ENCODE assay signal across 2 cellular contexts in the genomic region with DNA sequence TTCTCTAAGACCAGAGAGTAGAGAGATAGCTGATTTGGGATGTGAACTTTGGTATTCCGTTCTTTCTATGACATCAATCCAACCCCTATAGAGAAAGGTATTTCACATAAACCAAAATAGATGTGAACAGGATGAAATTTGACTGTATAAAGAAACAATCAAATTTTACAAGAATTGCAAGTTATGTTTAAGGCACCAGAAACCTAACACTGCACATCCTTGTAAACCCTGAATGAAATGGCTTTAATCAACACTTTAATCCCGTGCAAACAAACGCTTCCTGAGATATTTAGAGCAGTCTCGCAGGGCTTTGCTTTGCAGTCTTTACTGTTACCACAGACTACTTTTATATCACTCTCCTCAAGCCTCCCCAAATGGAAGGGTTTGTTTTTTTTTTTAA.
TF ChIP-seq lines count a peak whose summit lies in the region.

No MANE protein-coding gene starts in this region.

TF ChIP-seq in HEK293, 187 proteins besides CTCF, POLR2A, EP300 and RAD21 (continued from another document and continues in another):
- TF ChIP-seq, protein P1, sequence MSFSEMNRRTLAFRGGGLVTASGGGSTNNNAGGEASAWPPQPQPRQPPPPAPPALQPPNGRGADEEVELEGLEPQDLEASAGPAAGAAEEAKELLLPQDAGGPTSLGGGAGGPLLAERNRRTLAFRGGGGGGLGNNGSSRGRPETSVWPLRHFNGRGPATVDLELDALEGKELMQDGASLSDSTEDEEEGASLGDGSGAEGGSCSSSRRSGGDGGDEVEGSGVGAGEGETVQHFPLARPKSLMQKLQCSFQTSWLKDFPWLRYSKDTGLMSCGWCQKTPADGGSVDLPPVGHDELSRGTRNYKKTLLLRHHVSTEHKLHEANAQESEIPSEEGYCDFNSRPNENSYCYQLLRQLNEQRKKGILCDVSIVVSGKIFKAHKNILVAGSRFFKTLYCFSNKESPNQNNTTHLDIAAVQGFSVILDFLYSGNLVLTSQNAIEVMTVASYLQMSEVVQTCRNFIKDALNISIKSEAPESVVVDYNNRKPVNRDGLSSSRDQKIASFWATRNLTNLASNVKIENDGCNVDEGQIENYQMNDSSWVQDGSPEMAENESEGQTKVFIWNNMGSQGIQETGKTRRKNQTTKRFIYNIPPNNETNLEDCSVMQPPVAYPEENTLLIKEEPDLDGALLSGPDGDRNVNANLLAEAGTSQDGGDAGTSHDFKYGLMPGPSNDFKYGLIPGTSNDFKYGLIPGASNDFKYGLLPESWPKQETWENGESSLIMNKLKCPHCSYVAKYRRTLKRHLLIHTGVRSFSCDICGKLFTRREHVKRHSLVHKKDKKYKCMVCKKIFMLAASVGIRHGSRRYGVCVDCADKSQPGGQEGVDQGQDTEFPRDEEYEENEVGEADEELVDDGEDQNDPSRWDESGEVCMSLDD (tag by site-specific recombination; IDR thresholded peaks at IDR 0.05) = no peak
- TF ChIP-seq ZNF416 (tag by site-specific recombination; IDR thresholded peaks at IDR 0.05) (no peak), ZNF140 (tag by site-specific recombination; IDR thresholded peaks at IDR 0.05) (no peak), ZNF157 (tag by site-specific recombination; IDR thresholded peaks at IDR 0.05) (no peak), WT1 (tag by site-specific recombination; IDR thresholded peaks at IDR 0.05) (no peak), MZF1 (tag by site-specific recombination; IDR thresholded peaks at IDR 0.05; ENCODE audit: borderline replicate concordance) (no peak), ZNF792 (tag by site-specific recombination; IDR thresholded peaks at IDR 0.05) (no peak), ZNF596 (tag by site-specific recombination; IDR thresholded peaks at IDR 0.05) (0 out of 2 replicates have a peak, but pooled peaks have one; percentile 9), ZNF530 (tag by site-specific recombination; IDR thresholded peaks at IDR 0.05; ENCODE audit: low read depth) (no peak), FEZF1 (tag by site-specific recombination; IDR thresholded peaks at IDR 0.05) (peak; percentile 73; the same call in 1 of the 2 replicates), ZNF423 (tag by site-specific recombination; IDR thresholded peaks at IDR 0.05) (no peak), ZNF544 (tag by site-specific recombination; IDR thresholded peaks at IDR 0.05) (no peak), ZNF426 (tag by site-specific recombination; IDR thresholded peaks at IDR 0.05) (no peak), GLI4 (tag by site-specific recombination; IDR thresholded peaks at IDR 0.05) (no peak), ZSCAN30 (tag by site-specific recombination; IDR thresholded peaks at IDR 0.05) (no peak), KLF8 (tag by site-specific recombination; IDR thresholded peaks at IDR 0.05) (no peak), ZNF48 (tag by site-specific recombination; IDR thresholded peaks at IDR 0.05) (no peak), ZNF830 (tag by site-specific recombination; IDR thresholded peaks at IDR 0.05; ENCODE audit: low read depth) (no peak)
- TF ChIP-seq, protein P2, sequence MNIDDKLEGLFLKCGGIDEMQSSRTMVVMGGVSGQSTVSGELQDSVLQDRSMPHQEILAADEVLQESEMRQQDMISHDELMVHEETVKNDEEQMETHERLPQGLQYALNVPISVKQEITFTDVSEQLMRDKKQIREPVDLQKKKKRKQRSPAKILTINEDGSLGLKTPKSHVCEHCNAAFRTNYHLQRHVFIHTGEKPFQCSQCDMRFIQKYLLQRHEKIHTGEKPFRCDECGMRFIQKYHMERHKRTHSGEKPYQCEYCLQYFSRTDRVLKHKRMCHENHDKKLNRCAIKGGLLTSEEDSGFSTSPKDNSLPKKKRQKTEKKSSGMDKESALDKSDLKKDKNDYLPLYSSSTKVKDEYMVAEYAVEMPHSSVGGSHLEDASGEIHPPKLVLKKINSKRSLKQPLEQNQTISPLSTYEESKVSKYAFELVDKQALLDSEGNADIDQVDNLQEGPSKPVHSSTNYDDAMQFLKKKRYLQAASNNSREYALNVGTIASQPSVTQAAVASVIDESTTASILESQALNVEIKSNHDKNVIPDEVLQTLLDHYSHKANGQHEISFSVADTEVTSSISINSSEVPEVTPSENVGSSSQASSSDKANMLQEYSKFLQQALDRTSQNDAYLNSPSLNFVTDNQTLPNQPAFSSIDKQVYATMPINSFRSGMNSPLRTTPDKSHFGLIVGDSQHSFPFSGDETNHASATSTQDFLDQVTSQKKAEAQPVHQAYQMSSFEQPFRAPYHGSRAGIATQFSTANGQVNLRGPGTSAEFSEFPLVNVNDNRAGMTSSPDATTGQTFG (tag by site-specific recombination; IDR thresholded peaks at IDR 0.05; ENCODE audit: borderline replicate concordance) = no peak
- TF ChIP-seq, protein P3, sequence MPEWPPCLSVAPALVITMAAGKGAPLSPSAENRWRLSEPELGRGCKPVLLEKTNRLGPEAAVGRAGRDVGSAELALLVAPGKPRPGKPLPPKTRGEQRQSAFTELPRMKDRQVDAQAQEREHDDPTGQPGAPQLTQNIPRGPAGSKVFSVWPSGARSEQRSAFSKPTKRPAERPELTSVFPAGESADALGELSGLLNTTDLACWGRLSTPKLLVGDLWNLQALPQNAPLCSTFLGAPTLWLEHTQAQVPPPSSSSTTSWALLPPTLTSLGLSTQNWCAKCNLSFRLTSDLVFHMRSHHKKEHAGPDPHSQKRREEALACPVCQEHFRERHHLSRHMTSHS (tag by site-specific recombination; IDR thresholded peaks at IDR 0.05) = no peak
- TF ChIP-seq, protein P4, sequence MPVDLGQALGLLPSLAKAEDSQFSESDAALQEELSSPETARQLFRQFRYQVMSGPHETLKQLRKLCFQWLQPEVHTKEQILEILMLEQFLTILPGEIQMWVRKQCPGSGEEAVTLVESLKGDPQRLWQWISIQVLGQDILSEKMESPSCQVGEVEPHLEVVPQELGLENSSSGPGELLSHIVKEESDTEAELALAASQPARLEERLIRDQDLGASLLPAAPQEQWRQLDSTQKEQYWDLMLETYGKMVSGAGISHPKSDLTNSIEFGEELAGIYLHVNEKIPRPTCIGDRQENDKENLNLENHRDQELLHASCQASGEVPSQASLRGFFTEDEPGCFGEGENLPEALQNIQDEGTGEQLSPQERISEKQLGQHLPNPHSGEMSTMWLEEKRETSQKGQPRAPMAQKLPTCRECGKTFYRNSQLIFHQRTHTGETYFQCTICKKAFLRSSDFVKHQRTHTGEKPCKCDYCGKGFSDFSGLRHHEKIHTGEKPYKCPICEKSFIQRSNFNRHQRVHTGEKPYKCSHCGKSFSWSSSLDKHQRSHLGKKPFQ (tag by site-specific recombination; IDR thresholded peaks at IDR 0.05) = peak; percentile 58; the same call in 1 of the 2 replicates

TF ChIP-seq in HepG2, 621 proteins besides CTCF, POLR2A, EP300 and RAD21 (continued from another document):
- TF ChIP-seq ZNF34 (CRISPR knock-in tag; IDR thresholded peaks at IDR 0.05; ENCODE audit: borderline replicate concordance) = no peak
- TF ChIP-seq, protein P5, sequence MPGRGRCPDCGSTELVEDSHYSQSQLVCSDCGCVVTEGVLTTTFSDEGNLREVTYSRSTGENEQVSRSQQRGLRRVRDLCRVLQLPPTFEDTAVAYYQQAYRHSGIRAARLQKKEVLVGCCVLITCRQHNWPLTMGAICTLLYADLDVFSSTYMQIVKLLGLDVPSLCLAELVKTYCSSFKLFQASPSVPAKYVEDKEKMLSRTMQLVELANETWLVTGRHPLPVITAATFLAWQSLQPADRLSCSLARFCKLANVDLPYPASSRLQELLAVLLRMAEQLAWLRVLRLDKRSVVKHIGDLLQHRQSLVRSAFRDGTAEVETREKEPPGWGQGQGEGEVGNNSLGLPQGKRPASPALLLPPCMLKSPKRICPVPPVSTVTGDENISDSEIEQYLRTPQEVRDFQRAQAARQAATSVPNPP (CRISPR knock-in tag; IDR thresholded peaks at IDR 0.05) = no peak
- no peak for TF ChIP-seq SYNCRIP (IDR thresholded peaks at IDR 0.05; ENCODE audit: insufficient read depth, low read depth, low read length)
